Comparison of ENCODE assay signal across 2 cellular contexts in genomic region chr4:106315476-106315967, GRCh38.
TF ChIP-seq lines count a peak whose summit lies in the region.

No MANE protein-coding gene starts in this region.

TF ChIP-seq in A549, 52 proteins besides CTCF, POLR2A, EP300 and RAD21:
- TF ChIP-seq REST (IDR thresholded peaks at IDR 0.05) = no peak
- no peak for TF ChIP-seq CHD2 (IDR thresholded peaks at IDR 0.05; ENCODE audit: low read length, partially characterized antibody)
- no peak for TF ChIP-seq MAFK (IDR thresholded peaks at IDR 0.05; ENCODE audit: partially characterized antibody)
- TF ChIP-seq JUN (IDR thresholded peaks at IDR 0.05) = no peak
- no peak for TF ChIP-seq NPAS2 (CRISPR knock-in tag; IDR thresholded peaks at IDR 0.05; ENCODE audit: borderline replicate concordance)
- no peak for TF ChIP-seq TP53 (CRISPR knock-in tag; IDR thresholded peaks at IDR 0.05)
- no peak for TF ChIP-seq USF2 (IDR thresholded peaks at IDR 0.05)
- no peak for TF ChIP-seq HEYL (CRISPR knock-in tag; IDR thresholded peaks at IDR 0.05)
- TF ChIP-seq RCOR1 (IDR thresholded peaks at IDR 0.05; ENCODE audit: low read depth, low read length) = no peak
- TF ChIP-seq TFCP2L1 (CRISPR knock-in tag; IDR thresholded peaks at IDR 0.05) = no peak
- no peak for TF ChIP-seq SMC3 (IDR thresholded peaks at IDR 0.05)
- no peak for TF ChIP-seq RNF2 (IDR thresholded peaks at IDR 0.05; ENCODE audit: borderline replicate concordance, low read depth)
- no peak for TF ChIP-seq JUNB (IDR thresholded peaks at IDR 0.05)
- no peak for TF ChIP-seq ELK1 (IDR thresholded peaks at IDR 0.05; ENCODE audit: low read depth, low read length)
- no peak for TF ChIP-seq ZFP36 (IDR thresholded peaks at IDR 0.05; ENCODE audit: borderline replicate concordance, partially characterized antibody)
TF ChIP-seq in A549: peak in this region for 0.

TF ChIP-seq in HepG2, 621 proteins besides CTCF, POLR2A, EP300 and RAD21 (continues in another document):
- TF ChIP-seq ZNF839 (CRISPR knock-in tag; IDR thresholded peaks at IDR 0.05; ENCODE audit: borderline replicate concordance) (peak; percentile 15; the same call in 1 of the 2 replicates), AFF4 (CRISPR knock-in tag; IDR thresholded peaks at IDR 0.05) (0 out of 2 replicates have a peak, but pooled peaks have one; percentile 93), ZNF30 (CRISPR knock-in tag; IDR thresholded peaks at IDR 0.05) (no peak), MED1 (CRISPR knock-in tag; IDR thresholded peaks at IDR 0.05) (no peak; the same call in 1 of the 2 replicates), CCDC6 (CRISPR knock-in tag; IDR thresholded peaks at IDR 0.05) (0 out of 2 replicates have a peak, but pooled peaks have one; percentile 7), ZNF33B (CRISPR knock-in tag; IDR thresholded peaks at IDR 0.05) (no peak), ELF4 (CRISPR knock-in tag; IDR thresholded peaks at IDR 0.05; ENCODE audit: borderline replicate concordance) (peak; percentile 74; the same call in 1 of the 2 replicates), MBNL3 (CRISPR knock-in tag; conservative IDR thresholded peaks at IDR 0.05) (no peak), RFXAP (CRISPR knock-in tag; IDR thresholded peaks at IDR 0.05; ENCODE audit: borderline replicate concordance) (0 out of 2 replicates have a peak, but pooled peaks have one; percentile 17), TBX2 (CRISPR knock-in tag; IDR thresholded peaks at IDR 0.05; ENCODE audit: borderline replicate concordance) (no peak), SNAPC4 (CRISPR knock-in tag; IDR thresholded peaks at IDR 0.05) (peak; percentile 33; the same call in 1 of the 2 replicates), KDM2A (CRISPR knock-in tag; IDR thresholded peaks at IDR 0.05; ENCODE audit: borderline replicate concordance, low read depth) (no peak), ZNF331 (CRISPR knock-in tag; IDR thresholded peaks at IDR 0.05) (peak; percentile 3; the same call in 1 of the 2 replicates), ZBTB10 (CRISPR knock-in tag; IDR thresholded peaks at IDR 0.05; ENCODE audit: borderline replicate concordance) (0 out of 2 replicates have a peak, but pooled peaks have one; percentile 13), ZNF83 (CRISPR knock-in tag; IDR thresholded peaks at IDR 0.05; ENCODE audit: borderline replicate concordance) (0 out of 2 replicates have a peak, but pooled peaks have one; percentile 1), TOE1 (CRISPR knock-in tag; IDR thresholded peaks at IDR 0.05) (peak; percentile 10; the same call in 1 of the 2 replicates), TFE3 (CRISPR knock-in tag; IDR thresholded peaks at IDR 0.05) (0 out of 2 replicates have a peak, but pooled peaks have one; percentile 11), ZNF33A (CRISPR knock-in tag; IDR thresholded peaks at IDR 0.05; ENCODE audit: borderline replicate concordance) (no peak), BRCA1 (CRISPR knock-in tag; IDR thresholded peaks at IDR 0.05) (0 out of 2 replicates have a peak, but pooled peaks have one; percentile 52), RBM22 (optimal IDR thresholded peaks at IDR 0.05; ENCODE audit: low read length) (peak; percentile 82), ZNF850 (CRISPR knock-in tag; conservative IDR thresholded peaks at IDR 0.05) (0 out of 2 replicates have a peak, but pooled peaks have one; percentile 18), NFIC (IDR thresholded peaks at IDR 0.05; ENCODE audit: low read length) (no peak), ZNF878 (CRISPR knock-in tag; IDR thresholded peaks at IDR 0.05) (0 out of 2 replicates have a peak, but pooled peaks have one; percentile 46), TCF7 (IDR thresholded peaks at IDR 0.05; ENCODE audit: low read depth) (no peak), EED (CRISPR knock-in tag; IDR thresholded peaks at IDR 0.05) (0 out of 2 replicates have a peak, but pooled peaks have one; percentile 26), ZFP82 (CRISPR knock-in tag; IDR thresholded peaks at IDR 0.05; ENCODE audit: borderline replicate concordance) (peak; percentile 80; the same call in 1 of the 2 replicates), NCOA1 (CRISPR knock-in tag; IDR thresholded peaks at IDR 0.05) (0 out of 2 replicates have a peak, but pooled peaks have one; percentile 9), ZMAT3 (CRISPR knock-in tag; conservative IDR thresholded peaks at IDR 0.05) (no peak; the same call in 1 of the 2 replicates), STAT6 (CRISPR knock-in tag; IDR thresholded peaks at IDR 0.05; ENCODE audit: borderline replicate concordance) (no peak), TIGD3 (CRISPR knock-in tag; IDR thresholded peaks at IDR 0.05; ENCODE audit: borderline replicate concordance) (no peak), ZNF567 (CRISPR knock-in tag; IDR thresholded peaks at IDR 0.05; ENCODE audit: borderline replicate concordance) (no peak), ZBTB43 (CRISPR knock-in tag; conservative IDR thresholded peaks at IDR 0.05) (no peak), SMAD3 (CRISPR knock-in tag; IDR thresholded peaks at IDR 0.05) (0 out of 2 replicates have a peak, but pooled peaks have one; percentile 6), POLR2AphosphoS5 (IDR thresholded peaks at IDR 0.05; ENCODE audit: low read depth, low read length) (0 out of 2 replicates have a peak, but pooled peaks have one; percentile 45)
